19 cellular contexts compared by ENCODE assay signal in the genomic region with DNA sequence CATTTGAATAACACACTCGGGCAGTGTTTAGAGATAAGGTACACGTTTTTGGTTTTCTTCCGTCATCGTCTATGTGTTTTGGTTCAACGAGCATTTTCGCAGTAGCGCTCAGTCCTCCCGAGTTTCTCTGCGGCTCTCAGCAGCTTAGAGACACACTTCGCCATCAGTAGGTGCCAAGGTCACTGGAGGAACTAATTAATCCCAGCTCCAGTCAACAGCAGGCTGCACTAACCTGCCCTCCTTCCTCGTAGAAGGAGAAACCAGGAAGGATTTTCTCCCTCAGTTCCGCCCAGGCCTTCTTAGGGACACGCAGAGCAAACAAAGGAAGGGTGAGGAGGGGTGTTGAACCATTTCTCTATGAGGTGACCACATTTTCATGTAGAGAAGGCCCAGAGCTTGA. TPM values are rescaled to one million over a fixed set of nuclear protein-coding genes. Genes with fewer than 3 reads are reported as not detected.
DNase-seq lines count a peak whose midpoint lies in the region; ATAC-seq, FAIRE-seq and TF ChIP-seq lines count a peak whose summit lies in the region.
"Had no signal": no experiment of that assay in that cellular context is flagged by ENCODE, and none has a peak within 500 bp of the region (broad histone marks: within the 10 kb centered on the region; RNA-seq: fewer than 3 reads in every experiment).

No MANE protein-coding gene starts in this region.

- no peak for FAIRE-seq in small intestine (lab: Jason Lieb, UNC)
- FAIRE-seq: D721Med, frontal cortex had no signal

- peak; percentile 44 for DNase-seq in SHP77 treated with DMSO at 0.1 percent for 48 hours (lab: John Stamatoyannopoulos, UW)
- no peak for DNase-seq in lung (ENCODE audit: low spot score)
- DNase-seq in small intestine, result peak; percentile 91
- no peak for DNase-seq in activated CD4-positive, alpha-beta T cell treated with anti-CD3 and anti-CD28 coated beads for 4 hours
- no peak for DNase-seq in SKM-1 (lab: John Stamatoyannopoulos, UW; ENCODE audit: unreplicated experiment)
- DNase-seq: activated naive CD4-positive, alpha-beta T cell; AML-193; effector CD8-positive, alpha-beta T cell; GF-D8; NCI-H2081; NCI-H69; posterior cingulate gyrus; stimulated activated CD4-positive, alpha-beta T cell treated with anti-CD3 and anti-CD28 coated beads, Interleukin-15, amount 100 ng/mL, for 24 hours had no signal

- no peak overlapping the region for H3K9ac ChIP-seq in endocrine pancreas (ENCODE audit: control insufficient read depth, insufficient read depth, low read length)

- H3K36me3 ChIP-seq in endocrine pancreas (ENCODE audit: control insufficient read depth, insufficient read depth, low read length) (no peaks in the 10 kb centered on the region), lung (ENCODE audit: control insufficient read depth in 2 of 2, insufficient read depth in 2 of 2, low read length in 2 of 2) (peaks cover 0 to 7% of the 10 kb centered on the region in 2 donors), small intestine (ENCODE audit: control insufficient read depth in 2 of 2, insufficient read depth in 2 of 2, low read length in 2 of 2) (no peaks in the 10 kb centered on the region)

- H3K27ac ChIP-seq in lung (ENCODE audit: low read depth in 1 of 2, low read length in 1 of 2) (peak overlapping the region in 1 of 2 donors; percentile 75), small intestine (ENCODE audit: low read depth in 1 of 2, low read length in 1 of 2) (peak overlapping the region; percentile 78 to 84)

- H3K27me3 ChIP-seq in endocrine pancreas (ENCODE audit: control insufficient read depth, insufficient read depth, low read length) (no peaks in the 10 kb centered on the region), lung (ENCODE audit: control insufficient read depth, insufficient read depth) (no peaks in the 10 kb centered on the region), small intestine (ENCODE audit: control insufficient read depth in 2 of 2, insufficient read depth in 2 of 2, low read length in 2 of 2) (no peaks in the 10 kb centered on the region)

- TF ChIP-seq CTCF in lung (IDR thresholded peaks at IDR 0.05; ENCODE audit: control extremely low read depth, extremely low read depth), result no peak

- 55 to 71% methylated on average over 13 of the region's 13 CpGs for WGBS in lung, 2 donors
- 21 to 68% (median 50%) methylated on average over 13 of the region's 13 CpGs for WGBS in small intestine, 3 donors

- peaks cover 6% of the 10 kb centered on the region for H3K4me1 ChIP-seq in endocrine pancreas (ENCODE audit: control insufficient read depth, insufficient read depth, low read length)
- peaks cover 33 to 64% of the 10 kb centered on the region in 2 donors for H3K4me1 ChIP-seq in lung (ENCODE audit: control insufficient read depth in 2 of 2, insufficient read depth in 2 of 2, low read length in 2 of 2)
- H3K4me1 ChIP-seq in small intestine (ENCODE audit: control insufficient read depth in 2 of 2, insufficient read depth in 1 of 2, low read depth in 1 of 2, low read length in 1 of 2), result peaks cover 9 to 35% of the 10 kb centered on the region in 2 donors

- ATAC-seq in lung (ENCODE audit: insufficient read depth, low FRiP score) (peak; percentile 79), GM18868 (IDR thresholded peaks at IDR 0.05; ENCODE audit: unreplicated experiment) (no peak), HG02588 (IDR thresholded peaks at IDR 0.05; ENCODE audit: unreplicated experiment) (no peak)
- ATAC-seq: activated CD4-positive, CD25-positive, alpha-beta regulatory T cell treated with anti-CD3 and anti-CD28 coated beads, Interleukin-2, amount 50 U/mL, for 24 hours had no signal

- H3K9me3 ChIP-seq in endocrine pancreas (ENCODE audit: control insufficient read depth, low read length) (no peaks in the 10 kb centered on the region), lung (ENCODE audit: control insufficient read depth in 2 of 2, insufficient read depth in 1 of 2, low read length in 1 of 2) (peaks cover 0 to 1% of the 10 kb centered on the region in 2 donors), small intestine (ENCODE audit: control insufficient read depth, low read depth) (no peaks in the 10 kb centered on the region)

- H3K4me3 ChIP-seq in endocrine pancreas (ENCODE audit: control insufficient read depth, insufficient read depth, low read length), result peak overlapping the region; percentile 74
- H3K4me3 ChIP-seq in lung, result no peak overlapping the region
- H3K4me3 ChIP-seq in small intestine (ENCODE audit: low read depth in 1 of 2, low read length in 2 of 2), result no peak overlapping the region

RNA-seq across cellular contexts. Expression of a gene that starts 12.6 kb away (rescaled TPM):
- 100 to 1,000 TPM in 1 of 2 donors, 10 to 100 TPM in 1; 59.3 to 108 TPM for total RNA-seq in lung
- polyA plus RNA-seq in lung (10 to 100 TPM; 13.3 to 19.3 TPM), small intestine (10 to 100 TPM; 12.1 to 13.6 (median 12.7) TPM)

Comparison
In these comparisons a context has a peak if more than half of its experiments do, and no peak if none do; other contexts are left out.
1. DNase-seq: peak in SHP77 treated with DMSO at 0.1 percent for 48 hours (single experiment) and small intestine (single experiment); none in lung (single experiment), activated CD4-positive, alpha-beta T cell treated with anti-CD3 and anti-CD28 coated beads for 4 hours (0 of 2) and SKM-1 (single experiment).